ENCODE assay signal across 18 cellular contexts in genomic region chr20:59777814-59778575, GRCh38.
DNase-seq lines count a peak whose midpoint lies in the region; ATAC-seq and TF ChIP-seq lines count a peak whose summit lies in the region.
"Had no signal": no experiment of that assay in that cellular context is flagged by ENCODE, and none has a peak within 500 bp of the region (broad histone marks: within the 10 kb centered on the region; RNA-seq: fewer than 3 reads in every experiment).

No MANE protein-coding gene starts in this region.

- no peak overlapping the region for H3K27ac ChIP-seq in right atrium auricular region
- H3K27ac ChIP-seq in naive thymus-derived CD4-positive, alpha-beta T cell (ENCODE audit: low read depth, low read length), result no peak overlapping the region

- H3K27me3 ChIP-seq in right atrium auricular region, result no peaks in the 10 kb centered on the region
- no peaks in the 10 kb centered on the region for H3K27me3 ChIP-seq in naive thymus-derived CD4-positive, alpha-beta T cell (ENCODE audit: control insufficient read depth in 2 of 2, insufficient read depth in 2 of 2, low read length in 2 of 2)
- H3K27me3 ChIP-seq: BLaER1 treated with 17β-estradiol and CSF1 and Interleukin-3, amounts not matched to agents 10 nM and 100 nM had no signal

- no peaks in the 10 kb centered on the region for H3K36me3 ChIP-seq in right atrium auricular region
- no peaks in the 10 kb centered on the region for H3K36me3 ChIP-seq in naive thymus-derived CD4-positive, alpha-beta T cell (ENCODE audit: control insufficient read depth in 2 of 3, insufficient read depth in 3 of 3, low read length in 3 of 3)

- H3K36me3 Mint-ChIP-seq in osteocyte (ENCODE audit: unreplicated experiment), result no peaks in the 10 kb centered on the region
- H3K36me3 Mint-ChIP-seq in naive thymus-derived CD4-positive, alpha-beta T cell, result no peaks in the 10 kb centered on the region
- H3K36me3 Mint-ChIP-seq: CD8-positive, alpha-beta T cell had no signal

- CTCF ChIA-PET in naive thymus-derived CD4-positive, alpha-beta T cell (lab: Charles Lee), result no interaction called here

- no peaks in the 10 kb centered on the region for H3K4me1 Mint-ChIP-seq in osteocyte (ENCODE audit: unreplicated experiment)
- H3K4me1 Mint-ChIP-seq in naive thymus-derived CD4-positive, alpha-beta T cell, result no peaks in the 10 kb centered on the region

- no peak for ATAC-seq in Right ventricle myocardium superior (ENCODE audit: poor library complexity)
- no peak for ATAC-seq in naive thymus-derived CD4-positive, alpha-beta T cell
- ATAC-seq in GM19397 (IDR thresholded peaks at IDR 0.05; ENCODE audit: unreplicated experiment), result no peak
- ATAC-seq: CD8-positive, alpha-beta T cell; GM12878 had no signal

- H3K4me3 ChIP-seq in right atrium auricular region, result no peak overlapping the region
- H3K4me3 ChIP-seq in naive thymus-derived CD4-positive, alpha-beta T cell (ENCODE audit: low read length), result no peak overlapping the region
- H3K4me3 ChIP-seq: BLaER1 treated with 17β-estradiol and CSF1 and Interleukin-3, amounts not matched to agents 10 nM and 100 nM; GM12878 had no signal

- no peak overlapping the region for H3K4me3 Mint-ChIP-seq in osteocyte (ENCODE audit: unreplicated experiment)
- no peak overlapping the region for H3K4me3 Mint-ChIP-seq in naive thymus-derived CD4-positive, alpha-beta T cell
- H3K4me3 Mint-ChIP-seq: CD8-positive, alpha-beta T cell; HFFc6 had no signal

- intact Hi-C loops in Right ventricle myocardium superior (cut with DNase I), result no loop called here
- intact Hi-C loops in naive thymus-derived CD4-positive, alpha-beta T cell (cut with micrococcal nuclease), result no loop called here

- POLR2A ChIA-PET in naive thymus-derived CD4-positive, alpha-beta T cell (lab: Charles Lee), result no interaction called here

- no peaks in the 10 kb centered on the region for H3K9me3 Mint-ChIP-seq in osteocyte (ENCODE audit: unreplicated experiment)
- H3K9me3 Mint-ChIP-seq in naive thymus-derived CD4-positive, alpha-beta T cell, result peaks cover 0 to 2% (median 0%) of the 10 kb centered on the region in 11 donors
- H3K9me3 Mint-ChIP-seq: CD8-positive, alpha-beta T cell had no signal

- H3K4me1 ChIP-seq in right atrium auricular region, result no peaks in the 10 kb centered on the region
- H3K4me1 ChIP-seq in naive thymus-derived CD4-positive, alpha-beta T cell (ENCODE audit: control insufficient read depth in 2 of 2, insufficient read depth in 2 of 2, low read length in 2 of 2), result no peaks in the 10 kb centered on the region

- no peaks in the 10 kb centered on the region for H3K9me3 ChIP-seq in right atrium auricular region
- no peaks in the 10 kb centered on the region for H3K9me3 ChIP-seq in naive thymus-derived CD4-positive, alpha-beta T cell (ENCODE audit: control insufficient read depth in 2 of 3, low read length in 3 of 3)
- H3K9me3 ChIP-seq: BLaER1 treated with 17β-estradiol and CSF1 and Interleukin-3, amounts not matched to agents 10 nM and 100 nM had no signal

- TF ChIP-seq CTCF in right atrium auricular region (IDR thresholded peaks at IDR 0.05) (no peak), osteocyte (IDR thresholded peaks at IDR 0.05) (no peak)

- no peak overlapping the region for H3K27ac Mint-ChIP-seq in osteocyte (ENCODE audit: unreplicated experiment)
- H3K27ac Mint-ChIP-seq in naive thymus-derived CD4-positive, alpha-beta T cell, result no peak overlapping the region
- H3K27ac Mint-ChIP-seq: CD8-positive, alpha-beta T cell; HFFc6 had no signal

- no peaks in the 10 kb centered on the region for H3K27me3 Mint-ChIP-seq in osteocyte (ENCODE audit: unreplicated experiment)
- H3K27me3 Mint-ChIP-seq in naive thymus-derived CD4-positive, alpha-beta T cell, result peaks cover 0 to 17% (median 5%) of the 10 kb centered on the region in 5 donors

- DNase-seq in right atrium auricular region (ENCODE audit: low spot score) (peak; percentile 49), Right ventricle myocardium superior (no peak), ecto neural progenitor cell (ENCODE audit: low spot score) (peak; percentile 32), osteocyte (ENCODE audit: extremely low spot score, unreplicated experiment) (peak; percentile 75), GOT3 (lab: John Stamatoyannopoulos, UW) (no peak)
- DNase-seq in naive thymus-derived CD4-positive, alpha-beta T cell, result no peak
- DNase-seq: DMS53, EL, HFFc6, KBM-7, NCI-H1105, NCI-H1694, NCI-H2081 treated with DMSO at 0.1 percent for 48 hours, NCI-H774 had no signal

Comparison
In these comparisons a context has a peak if more than half of its experiments do, and no peak if none do; other contexts are left out.
1. DNase-seq: peak in right atrium auricular region (single experiment), ecto neural progenitor cell (single experiment) and osteocyte (single experiment); none in Right ventricle myocardium superior (single experiment), GOT3 (single experiment) and naive thymus-derived CD4-positive, alpha-beta T cell (0 of 9).